In the genomic region with DNA sequence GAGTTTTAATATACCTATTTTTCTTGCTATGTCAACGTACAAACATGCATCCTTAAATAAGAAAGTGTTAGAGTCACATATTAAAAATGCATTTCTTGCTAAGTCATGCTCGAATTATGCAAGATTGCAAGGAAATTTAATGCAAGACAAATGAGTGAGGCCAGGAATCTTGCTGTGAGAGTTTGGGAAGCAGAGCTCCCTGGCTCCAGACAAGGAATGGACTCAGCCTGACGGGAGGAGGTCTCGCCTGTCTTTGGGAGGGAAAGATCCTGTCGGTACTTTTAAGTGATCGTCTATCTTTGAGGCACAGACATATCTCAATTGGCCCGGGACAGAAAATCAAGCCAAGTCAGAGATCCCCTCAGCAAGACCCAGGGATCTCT, we compare ENCODE assay signal across 13 cellular contexts. TPM values are rescaled to one million over a fixed set of nuclear protein-coding genes. Genes with fewer than 3 reads are reported as not detected.
DNase-seq lines count a peak whose midpoint lies in the region; FAIRE-seq and TF ChIP-seq lines count a peak whose summit lies in the region.
"Had no signal": no experiment of that assay in that cellular context is flagged by ENCODE, and none has a peak within 500 bp of the region (broad histone marks: within the 10 kb centered on the region; RNA-seq: fewer than 3 reads in every experiment).

No MANE protein-coding gene starts in this region.

- TF ChIP-seq CTCF in astrocyte (IDR thresholded peaks at IDR 0.05; ENCODE audit: insufficient read depth, low read depth, low read length) (no peak), smooth muscle cell (IDR thresholded peaks at IDR 0.05; ENCODE audit: borderline replicate concordance, insufficient read depth, poor library complexity, severe bottlenecking) (no peak)

- H3K36me3 ChIP-seq in astrocyte (ENCODE audit: insufficient read depth, low read length) (no peaks in the 10 kb centered on the region), subcutaneous abdominal adipose tissue (ENCODE audit: control insufficient read depth in 5 of 5, insufficient read depth in 5 of 5, low read length in 5 of 5) (no peaks in the 10 kb centered on the region), smooth muscle cell (ENCODE audit: low read depth) (no peaks in the 10 kb centered on the region)

- H3K9ac ChIP-seq in astrocyte (ENCODE audit: low read length): peak overlapping the region; percentile 4
- peak overlapping the region in 1 of 5 donors; percentile 19 for H3K9ac ChIP-seq in subcutaneous abdominal adipose tissue (ENCODE audit: low read length in 5 of 5)
- no peak overlapping the region for H3K9ac ChIP-seq in smooth muscle cell (ENCODE audit: low read depth)

- peaks cover 2% of the 10 kb centered on the region for H3K36me3 Mint-ChIP-seq in astrocyte (ENCODE audit: low read depth, unreplicated experiment)
- H3K36me3 Mint-ChIP-seq: WTC11 had no signal

- H3K4me1 ChIP-seq in astrocyte (ENCODE audit: insufficient read depth, low read length) (peaks cover 32% of the 10 kb centered on the region), subcutaneous abdominal adipose tissue (ENCODE audit: control insufficient read depth in 5 of 5, insufficient read depth in 5 of 5, low read length in 5 of 5) (peaks cover 12 to 58% (median 47%) of the 10 kb centered on the region in 5 donors), smooth muscle cell (ENCODE audit: low read depth) (peaks cover 4% of the 10 kb centered on the region)

- H3K4me3 ChIP-seq in astrocyte (ENCODE audit: insufficient read depth, low read depth, low read length) (no peak overlapping the region), subcutaneous abdominal adipose tissue (ENCODE audit: low read depth in 1 of 5, low read length in 5 of 5) (no peak overlapping the region), smooth muscle cell (no peak overlapping the region)
- H3K4me3 ChIP-seq: psoas muscle had no signal

- H3F3A ChIP-seq in smooth muscle cell (ENCODE audit: low read depth): no peaks in the 10 kb centered on the region

- H3K27ac ChIP-seq in astrocyte (ENCODE audit: low read depth, low read length) (peak overlapping the region; percentile 52), subcutaneous abdominal adipose tissue (ENCODE audit: low read depth, low read length) (peak overlapping the region; percentile 61), smooth muscle cell (ENCODE audit: low read depth) (no peak overlapping the region)

- H3K4me3 Mint-ChIP-seq in astrocyte (ENCODE audit: unreplicated experiment): no peak overlapping the region
- H3K4me3 Mint-ChIP-seq: activated T-cell treated with anti-CD3 and anti-CD28 coated beads, Interleukin-2, amount 50 U/mL, for 4 hours; WTC11 had no signal

- peaks cover 6% of the 10 kb centered on the region for H3K9me3 Mint-ChIP-seq in astrocyte (ENCODE audit: unreplicated experiment)
- H3K9me3 Mint-ChIP-seq: activated T-cell treated with anti-CD3 and anti-CD28 coated beads, Interleukin-2, amount 50 U/mL, for 4 hours had no signal

- no peaks in the 10 kb centered on the region for H4K20me1 ChIP-seq in astrocyte (ENCODE audit: insufficient read depth, low read length)
- H4K20me1 ChIP-seq in smooth muscle cell (ENCODE audit: low read depth): no peaks in the 10 kb centered on the region

- H3K27ac Mint-ChIP-seq in astrocyte (ENCODE audit: unreplicated experiment): no peak overlapping the region
- H3K27ac Mint-ChIP-seq: WTC11 had no signal

- H3K27me3 Mint-ChIP-seq in astrocyte (ENCODE audit: low read depth, unreplicated experiment): peaks cover 45% of the 10 kb centered on the region

- peak; percentile 76 for FAIRE-seq in astrocyte (lab: Jason Lieb, UNC)
- FAIRE-seq: D721Med had no signal

- H2AFZ ChIP-seq in astrocyte (ENCODE audit: low read depth, low read length) (peak overlapping the region; percentile 2), smooth muscle cell (ENCODE audit: low read depth) (no peak overlapping the region)

- DNase-seq in GM04504 (ENCODE audit: low read depth) (peak; percentile 87), astrocyte (ENCODE audit: low read depth) (peak; percentile 82), iris pigment epithelial cell (ENCODE audit: low read depth) (peak; percentile 51), smooth muscle cell (lab: John Stamatoyannopoulos, UW; ENCODE audit: unreplicated experiment) (no peak), cerebellar nuclear complex (lab: John Stamatoyannopoulos, UW) (no peak)
- DNase-seq in activated CD4-positive, alpha-beta T cell treated with anti-CD3 and anti-CD28 coated beads, Interleukin-2, amount 50 U/mL, for 1 hour: no peak
- no peak for DNase-seq in activated T-cell treated with anti-CD3 and anti-CD28 coated beads, Interleukin-2, amount 50 U/mL, for 1 hour
- DNase-seq: activated T-cell treated with anti-CD3 and anti-CD28 coated beads, Interleukin-2, amount 50 U/mL, for 4 hours; NCI-H345; psoas muscle had no signal

- H3K9me3 ChIP-seq in astrocyte (ENCODE audit: insufficient read depth, low read depth, low read length): no peaks in the 10 kb centered on the region
- no peaks in the 10 kb centered on the region for H3K9me3 ChIP-seq in subcutaneous abdominal adipose tissue (ENCODE audit: control insufficient read depth in 5 of 5, low read length in 5 of 5)
- H3K9me3 ChIP-seq in smooth muscle cell (replicated peaks; ENCODE audit: low read depth): no peaks in the 10 kb centered on the region
- H3K9me3 ChIP-seq: psoas muscle had no signal

- no peaks in the 10 kb centered on the region for H3K27me3 ChIP-seq in astrocyte (ENCODE audit: insufficient read depth, low read length)
- H3K27me3 ChIP-seq in subcutaneous abdominal adipose tissue (ENCODE audit: control insufficient read depth in 5 of 5, insufficient read depth in 4 of 5, low read length in 5 of 5): no peaks in the 10 kb centered on the region
- H3K27me3 ChIP-seq in smooth muscle cell (ENCODE audit: low read depth): no peaks in the 10 kb centered on the region

- H3K79me2 ChIP-seq in astrocyte (ENCODE audit: insufficient read depth, low read length) (no peaks in the 10 kb centered on the region), smooth muscle cell (ENCODE audit: low read depth) (no peaks in the 10 kb centered on the region)

- peak overlapping the region; percentile 17 for H3K4me2 ChIP-seq in astrocyte (ENCODE audit: low read length)
- H3K4me2 ChIP-seq in smooth muscle cell: no peak overlapping the region

- peaks cover 4% of the 10 kb centered on the region for H3K4me1 Mint-ChIP-seq in astrocyte (ENCODE audit: low read depth, unreplicated experiment)

- WGBS in smooth muscle cell (ENCODE audit: low lambda C conversion rate): 82% methylated on average over 7 of the region's 7 CpGs

RNA-seq across cellular contexts. Expression of a gene that starts 39.2 kb away (rescaled TPM):
- 3.2 and 3.3 TPM in 2 replicates for total RNA-seq in astrocyte
- total RNA-seq in smooth muscle cell: 2.7 and 7.5 TPM in 2 replicates
- 4.7 and 6.4 TPM in 2 replicates for polyA plus RNA-seq in smooth muscle cell

Comparison
In these comparisons a context has a peak if more than half of its experiments do, and no peak if none do; other contexts are left out.
1. DNase-seq: peak in GM04504 (single experiment), astrocyte (single experiment) and iris pigment epithelial cell (single experiment); none in activated CD4-positive, alpha-beta T cell treated with anti-CD3 and anti-CD28 coated beads, Interleukin-2, amount 50 U/mL, for 1 hour (single experiment), smooth muscle cell (single experiment), cerebellar nuclear complex (0 of 2) and activated T-cell treated with anti-CD3 and anti-CD28 coated beads, Interleukin-2, amount 50 U/mL, for 1 hour (single experiment).